9 cellular contexts compared by ENCODE assay signal in the genomic region with DNA sequence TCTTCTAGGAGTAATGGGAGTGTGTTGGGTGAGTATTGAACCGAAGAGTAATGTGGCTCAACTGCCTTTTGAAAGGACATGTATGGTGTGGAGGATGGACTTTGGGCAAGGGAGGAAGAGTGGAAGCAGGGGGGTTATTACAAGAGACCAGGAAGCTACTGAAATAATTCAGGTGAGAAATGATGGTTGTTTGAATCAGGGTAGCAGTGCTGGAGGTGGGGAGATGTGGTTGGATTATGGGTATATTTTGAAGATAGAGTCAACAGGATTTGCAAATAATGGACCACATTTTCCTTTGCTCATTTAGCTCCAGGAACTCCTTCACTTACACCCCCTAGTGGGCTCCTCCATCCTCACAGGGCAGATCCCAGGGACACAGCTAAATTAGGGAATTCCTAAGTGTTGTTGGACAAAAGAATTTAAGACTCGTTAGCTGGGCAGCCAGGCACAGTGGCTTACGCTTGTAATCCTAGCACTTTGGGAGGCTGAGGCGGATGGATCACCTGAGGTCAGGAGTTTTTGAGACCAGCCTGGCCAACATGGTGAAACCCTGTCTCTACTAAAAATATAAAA. TPM values are rescaled to one million over a fixed set of nuclear protein-coding genes. Genes with fewer than 3 reads are reported as not detected.
DNase-seq lines count a peak whose midpoint lies in the region; ATAC-seq, FAIRE-seq and TF ChIP-seq lines count a peak whose summit lies in the region.
"Had no signal": no experiment of that assay in that cellular context is flagged by ENCODE, and none has a peak within 500 bp of the region (broad histone marks: within the 10 kb centered on the region; RNA-seq: fewer than 3 reads in every experiment).

No MANE protein-coding gene starts in this region.

- H3K9me3 Mint-ChIP-seq in activated CD4-positive, alpha-beta memory T cell treated with anti-CD3 and anti-CD28 coated beads for 36 hours, result no peaks in the 10 kb centered on the region
- H3K9me3 Mint-ChIP-seq: activated CD8-positive, alpha-beta T cell treated with anti-CD3 and anti-CD28 coated beads for 36 hours had no signal

- no peak overlapping the region for H3K27ac ChIP-seq in HEK293 (ENCODE audit: extremely low read depth, low read depth, low read length)
- no peak overlapping the region for H3K27ac ChIP-seq in VCaP
- H3K27ac ChIP-seq in keratinocyte (ENCODE audit: control insufficient read depth, insufficient read depth, low read length), result no peak overlapping the region
- no peak overlapping the region for H3K27ac ChIP-seq in thyroid gland

- dilution Hi-C loops in keratinocyte (cut with MboI; ENCODE audit: extremely low pct_ligation_motif_present, low sequenced_read_pairs), result no loop called here

- H3K9ac ChIP-seq in keratinocyte (ENCODE audit: control insufficient read depth, extremely low read depth, insufficient read depth, low read length), result no peak overlapping the region

- peaks cover 5% of the 10 kb centered on the region for H3K27me3 Mint-ChIP-seq in activated CD4-positive, alpha-beta memory T cell treated with anti-CD3 and anti-CD28 coated beads for 36 hours

- no peak for FAIRE-seq in keratinocyte (lab: Jason Lieb, UNC)

- ATAC-seq in HG03108 (IDR thresholded peaks at IDR 0.05; ENCODE audit: unreplicated experiment), result no peak
- no peak for ATAC-seq in GM19452 (IDR thresholded peaks at IDR 0.05; ENCODE audit: unreplicated experiment)
- ATAC-seq: activated CD8-positive, alpha-beta T cell treated with anti-CD3 and anti-CD28 coated beads for 36 hours had no signal

- peak; percentile 39; the same call in 1 of the 2 replicates for TF ChIP-seq CTCF in HEK293 (tag by site-specific recombination; IDR thresholded peaks at IDR 0.05)
- TF ChIP-seq CTCF in VCaP (conservative IDR thresholded peaks at IDR 0.05), result peak; percentile 58
- TF ChIP-seq CTCF in keratinocyte (optimal IDR thresholded peaks at IDR 0.05 in 1 of 3, IDR thresholded peaks at IDR 0.05 in 1 of 3, conservative IDR thresholded peaks at IDR 0.05 in 1 of 3; ENCODE audit: extremely low read depth in 1 of 3, insufficient read depth in 2 of 3, low read length in 3 of 3), result peak in 2 of 3 experiments; percentile 37 to 49
- peak in 2 of 6 experiments; percentile 6 to 23 for TF ChIP-seq CTCF in thyroid gland (IDR thresholded peaks at IDR 0.05)

- intact Hi-C loops in activated CD4-positive, alpha-beta memory T cell treated with anti-CD3 and anti-CD28 coated beads for 36 hours (cut with micrococcal nuclease), result no loop called here
- intact Hi-C loops in thyroid gland (cut with DNase I), result loop anchor here (10.0 kb wide), 2 partner anchors 194 to 284 kb away; no protein-coding TSS in a partner anchor

- no peak overlapping the region for H3K4me2 ChIP-seq in keratinocyte (ENCODE audit: control insufficient read depth, extremely low read depth, insufficient read depth, low read depth, low read length)

- H3K4me1 Mint-ChIP-seq in activated CD4-positive, alpha-beta memory T cell treated with anti-CD3 and anti-CD28 coated beads for 36 hours (ENCODE audit: low read depth), result peaks cover 18% of the 10 kb centered on the region

- H3K27me3 ChIP-seq in keratinocyte (ENCODE audit: control insufficient read depth, extremely low read depth, insufficient read depth, low read length), result no peaks in the 10 kb centered on the region
- H3K27me3 ChIP-seq in thyroid gland, result no peaks in the 10 kb centered on the region

- DNase-seq in AG20443 (ENCODE audit: low spot score) (peak; percentile 62), keratinocyte (ENCODE audit: low read depth, low spot score) (no peak), thyroid gland (no peak)
- no peak for DNase-seq in activated CD4-positive, alpha-beta memory T cell treated with anti-CD3 and anti-CD28 coated beads for 36 hours
- DNase-seq: activated CD8-positive, alpha-beta T cell treated with anti-CD3 and anti-CD28 coated beads for 36 hours had no signal

- no peaks in the 10 kb centered on the region for H3K9me1 ChIP-seq in keratinocyte (ENCODE audit: control insufficient read depth, extremely low read depth, insufficient read depth, low read length)

- WGBS in thyroid gland, 2 donors, result 60 to 72% methylated on average over 4 of the region's 4 CpGs

- no peak overlapping the region for H3K4me3 ChIP-seq in HEK293 (ENCODE audit: low read depth, low read length)
- no peak overlapping the region for H3K4me3 ChIP-seq in keratinocyte (ENCODE audit: control insufficient read depth in 2 of 3, extremely low read depth in 1 of 3, insufficient read depth in 2 of 3, low read depth in 1 of 3, low read length in 3 of 3)
- H3K4me3 ChIP-seq in thyroid gland (replicated peaks in 1 of 3), result no peak overlapping the region

- no peak overlapping the region for H2AFZ ChIP-seq in keratinocyte (ENCODE audit: control insufficient read depth, low read length)

- H3K36me3 ChIP-seq in HEK293 (ENCODE audit: control insufficient read depth in 2 of 2, insufficient read depth in 1 of 2, low read length in 2 of 2) (no peaks in the 10 kb centered on the region), keratinocyte (ENCODE audit: control insufficient read depth in 2 of 2, extremely low read depth in 1 of 2, insufficient read depth in 2 of 2, low read length in 2 of 2) (no peaks in the 10 kb centered on the region), thyroid gland (no peaks in the 10 kb centered on the region)

- H4K20me1 ChIP-seq in keratinocyte (ENCODE audit: control insufficient read depth, extremely low read depth, insufficient read depth, low read length), result no peaks in the 10 kb centered on the region

- no peaks in the 10 kb centered on the region for H3K9me3 ChIP-seq in HEK293 (ENCODE audit: control insufficient read depth, insufficient read depth, low read depth, low read length)
- no peaks in the 10 kb centered on the region for H3K9me3 ChIP-seq in keratinocyte (ENCODE audit: control insufficient read depth, low read depth, low read length)
- H3K9me3 ChIP-seq in thyroid gland, result no peaks in the 10 kb centered on the region

- H3K79me2 ChIP-seq in keratinocyte (ENCODE audit: control insufficient read depth, insufficient read depth, low read length), result no peaks in the 10 kb centered on the region

- CTCF ChIA-PET in HEK293 (lab: Yijun Ruan, JAX), result interaction anchor here (0.5 to 4.7 kb wide), 50 partner anchors 9 to 1120 kb away, joined by 3 to 88 read pairs (median 4); a partner anchor contains a TSS
- CTCF ChIA-PET in activated CD4-positive, alpha-beta memory T cell treated with anti-CD3 and anti-CD28 coated beads for 36 hours (lab: Charles Lee), result interaction anchor here (0.7 to 4.9 kb wide), 14 partner anchors 11 to 364 kb away, joined by 3 to 66 read pairs (median 4); a partner anchor contains a TSS

- POLR2A ChIA-PET in HEK293 (lab: Yijun Ruan, JAX), result interaction anchor here (1.4 to 1.9 kb wide), 4 partner anchors 12 to 289 kb away, joined by 3 to 11 read pairs (median 6); a partner anchor contains a TSS
- POLR2A ChIA-PET in activated CD4-positive, alpha-beta memory T cell treated with anti-CD3 and anti-CD28 coated beads for 36 hours (lab: Charles Lee), result interaction anchor here (0.6 kb wide), 1 partner anchor 361 kb away, joined by 3 read pairs; no protein-coding TSS in a partner anchor

- H3K4me1 ChIP-seq in HEK293 (ENCODE audit: control insufficient read depth, insufficient read depth, low read length), result no peaks in the 10 kb centered on the region
- H3K4me1 ChIP-seq in keratinocyte (ENCODE audit: control insufficient read depth, extremely low read depth, insufficient read depth, low read length), result peaks cover 11% of the 10 kb centered on the region
- H3K4me1 ChIP-seq in thyroid gland, result peaks cover 0 to 10% of the 10 kb centered on the region in 2 donors

- no peak for TF ChIP-seq POLR2A in thyroid gland (IDR thresholded peaks at IDR 0.05)

- H3K36me3 Mint-ChIP-seq in activated CD4-positive, alpha-beta memory T cell treated with anti-CD3 and anti-CD28 coated beads for 36 hours, result no peaks in the 10 kb centered on the region

- H3K4me3 Mint-ChIP-seq in activated CD4-positive, alpha-beta memory T cell treated with anti-CD3 and anti-CD28 coated beads for 36 hours, result no peak overlapping the region
- H3K4me3 Mint-ChIP-seq: activated CD8-positive, alpha-beta T cell treated with anti-CD3 and anti-CD28 coated beads for 36 hours had no signal

- no peak overlapping the region for H3K27ac Mint-ChIP-seq in activated CD4-positive, alpha-beta memory T cell treated with anti-CD3 and anti-CD28 coated beads for 36 hours
- H3K27ac Mint-ChIP-seq: activated CD8-positive, alpha-beta T cell treated with anti-CD3 and anti-CD28 coated beads for 36 hours had no signal

RNA-seq across cellular contexts. Expression of a gene that starts 1.2 kb away (rescaled TPM):
- 0.04 to 0.14 TPM (median 0.07 TPM) in 3 replicates for polyA plus RNA-seq in keratinocyte
- not detected for polyA plus RNA-seq in keratinocyte (2011; ENCODE audit: low read depth)
- polyA plus RNA-seq in keratinocyte (2011; cell fraction: cytosol; rRNA removed), result 0.09 TPM in 1 of 2 replicates, not detected in the other
- 0.13 and 0.25 TPM in 2 replicates for polyA plus RNA-seq in keratinocyte (2011; cell fraction: nucleus; rRNA removed)
- polyA plus RNA-seq in keratinocyte (2012; ENCODE audit: low replicate concordance), result 0.06 and 0.07 TPM in 2 replicates
- not detected in 3 replicates for polyA minus RNA-seq in keratinocyte
- not detected for polyA minus RNA-seq in keratinocyte (2011; cell fraction: cytosol; rRNA and poly(A)+ RNA removed)
- 0.11 TPM in 1 of 2 replicates, not detected in the other for polyA minus RNA-seq in keratinocyte (2011; cell fraction: nucleus; rRNA and poly(A)+ RNA removed)
- under 1 TPM in 1 of 2 experiments, not detected in 1; 0.26 TPM for total RNA-seq in activated CD4-positive, alpha-beta memory T cell treated with anti-CD3 and anti-CD28 coated beads for 36 hours
- under 1 TPM in 3 of 4 donors, not detected in 1; 0.29 to 0.45 (median 0.29) TPM for total RNA-seq in thyroid gland

RNA-seq across cellular contexts. Expression of a gene that starts 12.4 kb away (rescaled TPM):
- 29.0 to 53.1 TPM (median 34.2 TPM) in 3 replicates for polyA plus RNA-seq in keratinocyte
- 45.6 TPM for polyA plus RNA-seq in keratinocyte (2011; ENCODE audit: low read depth)
- polyA plus RNA-seq in keratinocyte (2011; cell fraction: cytosol; rRNA removed), result 24.8 and 37.0 TPM in 2 replicates
- 108 and 131 TPM in 2 replicates for polyA plus RNA-seq in keratinocyte (2011; cell fraction: nucleus; rRNA removed)
- polyA plus RNA-seq in keratinocyte (2012; ENCODE audit: low replicate concordance), result 22.1 and 109 TPM in 2 replicates
- polyA minus RNA-seq in keratinocyte, result 11.6 to 23.4 TPM (median 17.4 TPM) in 3 replicates
- 13.8 TPM for polyA minus RNA-seq in keratinocyte (2011; cell fraction: cytosol; rRNA and poly(A)+ RNA removed)
- polyA minus RNA-seq in keratinocyte (2011; cell fraction: nucleus; rRNA and poly(A)+ RNA removed), result 30.2 and 41.6 TPM in 2 replicates
- total RNA-seq in activated CD4-positive, alpha-beta memory T cell treated with anti-CD3 and anti-CD28 coated beads for 36 hours, result 10 to 100 TPM; 21.5 to 23.5 TPM
- total RNA-seq in thyroid gland, result 10 to 100 TPM in 3 of 4 donors, 1 to 10 TPM in 1; 5.8 to 13.0 (median 12.6) TPM

RNA-seq across cellular contexts. Expression of a gene that starts 42.8 kb away (rescaled TPM):
- polyA plus RNA-seq in keratinocyte, result 39.5 to 65.9 TPM (median 54.3 TPM) in 3 replicates
- 179 TPM for polyA plus RNA-seq in keratinocyte (2011; ENCODE audit: low read depth)
- polyA plus RNA-seq in keratinocyte (2011; cell fraction: cytosol; rRNA removed), result 20.3 and 36.1 TPM in 2 replicates
- polyA plus RNA-seq in keratinocyte (2011; cell fraction: nucleus; rRNA removed), result 95.3 and 112 TPM in 2 replicates
- 40.4 and 64.5 TPM in 2 replicates for polyA plus RNA-seq in keratinocyte (2012; ENCODE audit: low replicate concordance)
- 59.5 to 110 TPM (median 78.3 TPM) in 3 replicates for polyA minus RNA-seq in keratinocyte
- 22.4 TPM for polyA minus RNA-seq in keratinocyte (2011; cell fraction: cytosol; rRNA and poly(A)+ RNA removed)
- 82.0 and 150 TPM in 2 replicates for polyA minus RNA-seq in keratinocyte (2011; cell fraction: nucleus; rRNA and poly(A)+ RNA removed)
- 100 to 1,000 TPM; 102 to 105 TPM for total RNA-seq in activated CD4-positive, alpha-beta memory T cell treated with anti-CD3 and anti-CD28 coated beads for 36 hours
- 100 to 1,000 TPM; 148 to 247 (median 163) TPM for total RNA-seq in thyroid gland

RNA-seq across cellular contexts. Expression of a gene that starts 55.9 kb away (rescaled TPM):
- polyA plus RNA-seq in keratinocyte, result 77.2 to 101 TPM (median 79.0 TPM) in 3 replicates
- polyA plus RNA-seq in keratinocyte (2011; ENCODE audit: low read depth), result 192 TPM
- 100 and 122 TPM in 2 replicates for polyA plus RNA-seq in keratinocyte (2011; cell fraction: cytosol; rRNA removed)
- 40.9 and 43.3 TPM in 2 replicates for polyA plus RNA-seq in keratinocyte (2011; cell fraction: nucleus; rRNA removed)
- 87.4 and 90.1 TPM in 2 replicates for polyA plus RNA-seq in keratinocyte (2012; ENCODE audit: low replicate concordance)
- 79.0 to 84.7 TPM (median 83.4 TPM) in 3 replicates for polyA minus RNA-seq in keratinocyte
- 41.4 TPM for polyA minus RNA-seq in keratinocyte (2011; cell fraction: cytosol; rRNA and poly(A)+ RNA removed)
- polyA minus RNA-seq in keratinocyte (2011; cell fraction: nucleus; rRNA and poly(A)+ RNA removed), result 15.2 and 19.6 TPM in 2 replicates
- total RNA-seq in activated CD4-positive, alpha-beta memory T cell treated with anti-CD3 and anti-CD28 coated beads for 36 hours, result 10 to 100 TPM; 50.1 to 54.6 TPM
- 100 to 1,000 TPM in 1 of 4 donors, 10 to 100 TPM in 3; 58.2 to 106 (median 87.8) TPM for total RNA-seq in thyroid gland
